1 cellular context compared by ENCODE assay signal in genomic region chr16:10122026-10122425, GRCh38.
TF ChIP-seq lines count a peak whose summit lies in the region.

No MANE protein-coding gene starts in this region.

TF ChIP-seq in HepG2, 621 proteins besides CTCF, POLR2A, EP300 and RAD21 (continued from another document):
- TF ChIP-seq TIGD3 (CRISPR knock-in tag; IDR thresholded peaks at IDR 0.05; ENCODE audit: borderline replicate concordance) (no peak), RFXANK (CRISPR knock-in tag; IDR thresholded peaks at IDR 0.05) (no peak), ZNF720 (CRISPR knock-in tag; IDR thresholded peaks at IDR 0.05) (no peak), HNF1A (IDR thresholded peaks at IDR 0.05; ENCODE audit: low read depth) (no peak), HNF1A (CRISPR knock-in tag; IDR thresholded peaks at IDR 0.05; ENCODE audit: borderline replicate concordance) (no peak), SMAD3 (CRISPR knock-in tag; IDR thresholded peaks at IDR 0.05) (no peak), CSRNP1 (CRISPR knock-in tag; IDR thresholded peaks at IDR 0.05) (no peak), HNRNPH1 (optimal IDR thresholded peaks at IDR 0.05; ENCODE audit: low read depth, low read length) (no peak), ZNF282 (IDR thresholded peaks at IDR 0.05; ENCODE audit: partially characterized antibody) (no peak), ZIK1 (CRISPR knock-in tag; IDR thresholded peaks at IDR 0.05; ENCODE audit: borderline replicate concordance, low read depth) (no peak), ZNF563 (CRISPR knock-in tag; IDR thresholded peaks at IDR 0.05) (no peak), ZNF841 (CRISPR knock-in tag; IDR thresholded peaks at IDR 0.05; ENCODE audit: borderline replicate concordance) (no peak), RNF2 (conservative IDR thresholded peaks at IDR 0.05; ENCODE audit: low read depth) (no peak), TAF15 (IDR thresholded peaks at IDR 0.05; ENCODE audit: low read depth, low read length, poor library complexity, severe bottlenecking) (no peak), LRRFIP1 (CRISPR knock-in tag; conservative IDR thresholded peaks at IDR 0.05) (no peak), CENPBD1 (CRISPR knock-in tag; IDR thresholded peaks at IDR 0.05; ENCODE audit: borderline replicate concordance, low read depth) (no peak), ZNF292 (CRISPR knock-in tag; IDR thresholded peaks at IDR 0.05; ENCODE audit: borderline replicate concordance, low read depth) (no peak), PRDM15 (CRISPR knock-in tag; IDR thresholded peaks at IDR 0.05) (no peak), ZNF589 (CRISPR knock-in tag; conservative IDR thresholded peaks at IDR 0.05) (no peak), NCOA2 (CRISPR knock-in tag; IDR thresholded peaks at IDR 0.05) (no peak)
